1 cellular context compared by ENCODE assay signal in genomic region chr19:48648134-48648533, GRCh38.
TF ChIP-seq lines count a peak whose summit lies in the region.

No MANE protein-coding gene starts in this region.

TF ChIP-seq in K562, 482 proteins besides CTCF, POLR2A, EP300 and RAD21:
- TF ChIP-seq HOMEZ (CRISPR knock-in tag; IDR thresholded peaks at IDR 0.05) (no peak), ZNF384 (IDR thresholded peaks at IDR 0.05; ENCODE audit: low read depth, low read length) (no peak), SMAD1 (IDR thresholded peaks at IDR 0.05; ENCODE audit: low read depth, low read length, partially characterized antibody) (no peak), CBFA2T3 (IDR thresholded peaks at IDR 0.05) (peak; percentile 56), GATA2 (CRISPR knock-in tag; IDR thresholded peaks at IDR 0.05) (no peak), SAFB2 (IDR thresholded peaks at IDR 0.05; ENCODE audit: borderline replicate concordance, low read depth, low read length, severe bottlenecking) (no peak), BCOR (IDR thresholded peaks at IDR 0.05) (peak; percentile 33; the same call in 1 of the 2 replicates), STAT6 (CRISPR knock-in tag; IDR thresholded peaks at IDR 0.05) (no peak), MEF2A (IDR thresholded peaks at IDR 0.05; ENCODE audit: control insufficient read depth, low read depth, low read length) (peak; percentile 68; the same call in 1 of the 2 replicates), KDM1A (IDR thresholded peaks at IDR 0.05) (peak; percentile 16 to 21; a peak in 1 of 4 replicates), FOXK2 (conservative IDR thresholded peaks at IDR 0.05 in 1 of 2, IDR thresholded peaks at IDR 0.05 in 1 of 2; ENCODE audit: low read depth in 2 of 2) (0 out of 4 replicates have a peak, but pooled peaks of 1 of the 2 experiments have one; percentile 19), RBM17 (IDR thresholded peaks at IDR 0.05; ENCODE audit: borderline replicate concordance, low read depth, low read length) (no peak), ZNF253 (CRISPR knock-in tag; conservative IDR thresholded peaks at IDR 0.05) (no peak), MEF2D (tag; conservative IDR thresholded peaks at IDR 0.05; ENCODE audit: low read depth) (peak; percentile 60), ZNF347 (CRISPR knock-in tag; IDR thresholded peaks at IDR 0.05; ENCODE audit: low read depth) (no peak), ZNF134 (CRISPR knock-in tag; conservative IDR thresholded peaks at IDR 0.05) (no peak), CBFA2T2 (conservative IDR thresholded peaks at IDR 0.05) (0 out of 2 replicates have a peak, but pooled peaks have one; percentile 2), TFAM (CRISPR knock-in tag; conservative IDR thresholded peaks at IDR 0.05) (no peak)
